23 cellular contexts compared by ENCODE assay signal in the genomic region with DNA sequence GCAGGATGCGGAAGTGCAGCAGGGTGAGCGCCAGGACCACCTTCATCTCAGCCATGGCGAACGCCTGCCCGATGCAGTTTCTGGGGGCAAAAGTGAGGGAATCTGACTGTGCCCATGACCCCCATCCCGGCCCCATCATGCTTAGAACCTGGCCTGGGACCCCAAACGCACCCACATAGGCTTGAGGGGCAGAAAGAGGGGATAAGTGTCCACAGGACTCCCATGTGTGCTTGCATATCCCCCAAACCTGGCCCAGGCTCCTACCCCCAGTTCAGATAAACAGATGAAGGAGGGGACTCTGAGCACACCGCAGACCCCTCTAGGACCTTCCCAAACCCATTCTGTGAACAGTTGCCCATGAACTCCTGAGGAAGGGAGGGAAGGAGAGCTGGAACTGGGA. TPM values are rescaled to one million over a fixed set of nuclear protein-coding genes. Genes with fewer than 3 reads are reported as not detected.
DNase-seq lines count a peak whose midpoint lies in the region; TF ChIP-seq lines count a peak whose summit lies in the region.
"Had no signal": no experiment of that assay in that cellular context is flagged by ENCODE, and none has a peak within 500 bp of the region (broad histone marks: within the 10 kb centered on the region; RNA-seq: fewer than 3 reads in every experiment).

No MANE protein-coding gene starts in this region.

- no peak overlapping the region for H2BK120ac ChIP-seq in mesenchymal stem cell (ENCODE audit: low read depth, low read length)

- no peaks in the 10 kb centered on the region for H3K36me3 ChIP-seq in esophagus muscularis mucosa
- peaks cover 3 to 56% (median 4%) of the 10 kb centered on the region in 3 donors for H3K36me3 ChIP-seq in esophagus squamous epithelium
- H3K36me3 ChIP-seq in mesenchymal stem cell (ENCODE audit: control insufficient read depth in 1 of 2, insufficient read depth in 2 of 2, low read depth in 1 of 2, low read length in 2 of 2), result no peaks in the 10 kb centered on the region

- H3K79me1 ChIP-seq in mesenchymal stem cell (replicated peaks; ENCODE audit: low read length, poor library complexity, severe bottlenecking), result no peaks in the 10 kb centered on the region

- H3K9me3 Mint-ChIP-seq in osteocyte (ENCODE audit: unreplicated experiment), result peaks cover 18% of the 10 kb centered on the region

- no peak overlapping the region for H2AK5ac ChIP-seq in mesenchymal stem cell (ENCODE audit: low read length, severe bottlenecking)

- TF ChIP-seq POLR2A in esophagus muscularis mucosa (IDR thresholded peaks at IDR 0.05; ENCODE audit: low read depth) (no peak), esophagus squamous epithelium (IDR thresholded peaks at IDR 0.05) (no peak)

- peak; percentile 36 for DNase-seq in activated effector memory CD4-positive, alpha-beta T cell treated with anti-CD3 and anti-CD28 coated beads, Interleukin-2, amount 50 U/mL, for 16 hours
- DNase-seq in activated effector memory CD4-positive, alpha-beta T cell treated with Interleukin-2 at 50 U/mL for 16 hours, result no peak
- DNase-seq in esophagus muscularis mucosa (ENCODE audit: extremely low spot score) (peak; percentile 21), osteocyte (ENCODE audit: extremely low spot score, unreplicated experiment) (peak; percentile 67), esophagus squamous epithelium (lab: John Stamatoyannopoulos, UW) (no peak), mesenchymal stem cell (no peak), OCI-M1 (lab: John Stamatoyannopoulos, UW) (no peak)
- DNase-seq: 8988T; ACHN; C1 segment of cervical spinal cord; Calu3; CD4-positive, alpha-beta memory T cell; COR-L47; DMS53; DMS79 treated with DMSO at 0.1 percent for 48 hours; GF-D8; H9 had no signal

- TF ChIP-seq CTCF in esophagus muscularis mucosa (IDR thresholded peaks at IDR 0.05), result no peak
- no peak for TF ChIP-seq CTCF in osteocyte (IDR thresholded peaks at IDR 0.05)
- TF ChIP-seq CTCF in esophagus squamous epithelium (IDR thresholded peaks at IDR 0.05), result no peak

- WGBS in esophagus muscularis mucosa, result 82% methylated on average over 3 of the region's 8 CpGs
- whole genome bisulfite sequencing in esophagus squamous epithelium, 2 donors, result 100% methylated on average over 3 of the region's 8 CpGs; no CpG with 5 or more reads in 1 of the 2 donors
- WGBS in mesenchymal stem cell, result 77% methylated on average over 6 of the region's 8 CpGs

- no peak overlapping the region for H2AFZ ChIP-seq in mesenchymal stem cell (ENCODE audit: low read depth, low read length)
- H2AFZ ChIP-seq: GM23338 had no signal

- H3K27me3 ChIP-seq in esophagus muscularis mucosa (peaks cover 0 to 60% (median 26%) of the 10 kb centered on the region in 4 donors), esophagus squamous epithelium (peaks cover 0 to 44% (median 2%) of the 10 kb centered on the region in 4 donors), mesenchymal stem cell (ENCODE audit: control insufficient read depth in 1 of 2, insufficient read depth in 1 of 2, low read length in 2 of 2) (peaks cover 0 to 20% of the 10 kb centered on the region in 2 experiments)

- H3K27me3 Mint-ChIP-seq in osteocyte (ENCODE audit: unreplicated experiment), result no peaks in the 10 kb centered on the region

- H2BK5ac ChIP-seq in mesenchymal stem cell (ENCODE audit: low read depth, low read length, poor library complexity, severe bottlenecking), result no peak overlapping the region

- no peak overlapping the region for H3K4me3 Mint-ChIP-seq in osteocyte (ENCODE audit: unreplicated experiment)
- H3K4me3 Mint-ChIP-seq: CD4-positive, alpha-beta memory T cell; GM23338; H9 had no signal

- no peak overlapping the region for H4K91ac ChIP-seq in mesenchymal stem cell (ENCODE audit: low read length)

- H3K4ac ChIP-seq in mesenchymal stem cell (ENCODE audit: low read depth in 1 of 2, low read length in 2 of 2), result no peak overlapping the region

- H3K9me3 ChIP-seq in esophagus muscularis mucosa (peaks cover 0 to 14% (median 13%) of the 10 kb centered on the region in 4 donors), esophagus squamous epithelium (peaks cover 0 to 16% (median 0%) of the 10 kb centered on the region in 3 donors), mesenchymal stem cell (ENCODE audit: control insufficient read depth, low read length) (peaks cover 10% of the 10 kb centered on the region)

- no peak overlapping the region for H3K23ac ChIP-seq in mesenchymal stem cell (ENCODE audit: low read length in 2 of 2)

- TF ChIP-seq EP300 in esophagus muscularis mucosa (IDR thresholded peaks at IDR 0.05), result no peak

- H3K4me3 ChIP-seq in esophagus muscularis mucosa, result no peak overlapping the region
- H3K4me3 ChIP-seq in esophagus squamous epithelium, result no peak overlapping the region
- no peak overlapping the region for H3K4me3 ChIP-seq in mesenchymal stem cell (ENCODE audit: insufficient read depth in 1 of 2, low read depth in 1 of 2, low read length in 2 of 2)
- H3K4me3 ChIP-seq: A549, GM23338 had no signal

- H3K27ac Mint-ChIP-seq in osteocyte (ENCODE audit: unreplicated experiment), result no peak overlapping the region
- H3K27ac Mint-ChIP-seq: CD4-positive, alpha-beta memory T cell; GM23338; H9 had no signal

- H3K4me1 ChIP-seq in esophagus muscularis mucosa, result peaks cover 0 to 5% (median 4%) of the 10 kb centered on the region in 4 donors
- no peaks in the 10 kb centered on the region for H3K4me1 ChIP-seq in esophagus squamous epithelium
- no peaks in the 10 kb centered on the region for H3K4me1 ChIP-seq in mesenchymal stem cell (ENCODE audit: control insufficient read depth, insufficient read depth, low read depth, low read length)
- H3K4me1 ChIP-seq: A549 had no signal

- no peak overlapping the region for H2BK15ac ChIP-seq in mesenchymal stem cell (ENCODE audit: low read depth, poor library complexity, severe bottlenecking)

- H3K18ac ChIP-seq in mesenchymal stem cell (ENCODE audit: low read depth in 1 of 2, low read length in 2 of 2), result no peak overlapping the region

- H4K8ac ChIP-seq in mesenchymal stem cell (ENCODE audit: low read length), result no peak overlapping the region

- intact Hi-C loops in esophagus muscularis mucosa (cut with DNase I), result no loop called here
- intact Hi-C loops in esophagus squamous epithelium (cut with DNase I), result no loop called here

- H3K4me2 ChIP-seq in mesenchymal stem cell (ENCODE audit: low read length, poor library complexity, severe bottlenecking), result no peak overlapping the region
- H3K4me2 ChIP-seq: A549, GM23338 had no signal

- H3K36me3 Mint-ChIP-seq in osteocyte (ENCODE audit: unreplicated experiment), result no peaks in the 10 kb centered on the region
- H3K36me3 Mint-ChIP-seq: CD4-positive, alpha-beta memory T cell had no signal

- H3K27ac ChIP-seq in esophagus muscularis mucosa (replicated peaks in 1 of 4), result no peak overlapping the region
- H3K27ac ChIP-seq in esophagus squamous epithelium, result no peak overlapping the region
- no peak overlapping the region for H3K27ac ChIP-seq in mesenchymal stem cell (ENCODE audit: low read length, poor library complexity, severe bottlenecking)
- H3K27ac ChIP-seq: A549 had no signal

- H2BK12ac ChIP-seq in mesenchymal stem cell (ENCODE audit: low read length in 2 of 2), result no peak overlapping the region

- H3K9ac ChIP-seq in mesenchymal stem cell (ENCODE audit: low read length), result no peak overlapping the region

- no peaks in the 10 kb centered on the region for H3K4me1 Mint-ChIP-seq in osteocyte (ENCODE audit: unreplicated experiment)
- H3K4me1 Mint-ChIP-seq: GM23338, H9 had no signal

- no peak overlapping the region for H3K14ac ChIP-seq in mesenchymal stem cell (ENCODE audit: low read length in 2 of 2)

RNA-seq across cellular contexts. Expression of a gene that starts 16.0 kb away (rescaled TPM):
- not detected for total RNA-seq in esophagus muscularis mucosa
- not detected in 2 replicates for total RNA-seq in osteocyte
- under 1 TPM in 1 of 4 donors, not detected in 3; 0.19 TPM for total RNA-seq in esophagus squamous epithelium
- not detected for polyA plus RNA-seq in mesenchymal stem cell (2013, experiment 1 of 2)
- polyA plus RNA-seq in mesenchymal stem cell (2013, experiment 2 of 2), result not detected
- total RNA-seq: Calu3; CD4-positive, alpha-beta memory T cell; Daoy; GM23338; H9 had no signal
- polyA plus RNA-seq: BJ; CD4-positive, alpha-beta memory T cell; GM23338 had no signal

RNA-seq across cellular contexts. Expression of a gene that starts 20.5 kb away (rescaled TPM):
- total RNA-seq in esophagus muscularis mucosa (under 1 TPM in 2 of 4 donors, not detected in 2; 0.32 to 0.66 TPM), osteocyte (not detected in 2 replicates), esophagus squamous epithelium (10 to 100 TPM; 16.6 to 37.9 (median 19.5) TPM)
- polyA plus RNA-seq in mesenchymal stem cell (2013, experiment 1 of 2), result not detected
- not detected for polyA plus RNA-seq in mesenchymal stem cell (2013, experiment 2 of 2)
- total RNA-seq: CD4-positive, alpha-beta memory T cell; GM23338; H9 had no signal
- polyA plus RNA-seq: BJ; CD4-positive, alpha-beta memory T cell; GM23338 had no signal

RNA-seq across cellular contexts. Expression of a gene that starts 35.0 kb away (rescaled TPM):
- total RNA-seq in esophagus muscularis mucosa (not detected), osteocyte (not detected in 2 replicates), esophagus squamous epithelium (not detected)
- not detected for polyA plus RNA-seq in mesenchymal stem cell (2013, experiment 1 of 2)
- not detected for polyA plus RNA-seq in mesenchymal stem cell (2013, experiment 2 of 2)
- total RNA-seq: Calu3; CD4-positive, alpha-beta memory T cell; Daoy; G401; GM23338; H4; H9 had no signal
- polyA plus RNA-seq: A549; BJ; CD4-positive, alpha-beta memory T cell; GM23338 had no signal

Comparison
In these comparisons a context has a peak if more than half of its experiments do, and no peak if none do; other contexts are left out.
1. DNase-seq: peak in activated effector memory CD4-positive, alpha-beta T cell treated with anti-CD3 and anti-CD28 coated beads, Interleukin-2, amount 50 U/mL, for 16 hours (single experiment), esophagus muscularis mucosa (single experiment) and osteocyte (single experiment); none in activated effector memory CD4-positive, alpha-beta T cell treated with Interleukin-2 at 50 U/mL for 16 hours (single experiment), esophagus squamous epithelium (single experiment), mesenchymal stem cell (single experiment) and OCI-M1 (single experiment).
2. RNA of a gene that starts 20.5 kb away (total RNA-seq): 16.6 to 37.9 TPM in esophagus squamous epithelium; 0.32 to 0.66 TPM in esophagus muscularis mucosa and not detected in osteocyte; every median in the first group is over 10 times any median in the second.